Comparison of ENCODE assay signal across 16 cellular contexts in the genomic region with DNA sequence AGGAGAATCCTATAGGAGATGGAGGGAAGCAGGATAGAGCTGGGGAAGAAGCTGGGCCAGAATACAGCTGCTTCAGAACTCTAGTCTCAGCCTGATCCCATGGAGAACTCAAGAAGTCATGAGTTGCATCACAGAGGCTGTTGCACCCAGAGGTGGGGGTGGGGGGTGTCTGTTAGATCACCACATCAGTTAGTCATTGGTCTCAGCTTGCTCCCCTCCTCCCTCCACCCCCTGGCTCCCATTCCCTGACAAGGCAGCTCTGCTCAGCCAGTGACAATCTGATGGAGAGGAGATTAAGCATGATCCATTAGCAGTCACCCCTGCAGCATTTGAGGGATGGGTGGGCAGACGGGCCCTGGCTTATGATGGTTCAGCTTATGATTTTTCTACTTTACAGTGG. TPM values are rescaled to one million over a fixed set of nuclear protein-coding genes. Genes with fewer than 3 reads are reported as not detected.
A peak's percentile ranks its signal among the peaks of the same experiment; 100 is the strongest.
DNase-seq lines count a peak whose midpoint lies in the region; TF ChIP-seq lines count a peak whose summit lies in the region.
"Had no signal": no experiment of that assay in that cellular context is flagged by ENCODE, and none has a peak within 500 bp of the region (broad histone marks: within the 10 kb centered on the region; RNA-seq: fewer than 3 reads in every experiment).

No MANE protein-coding gene starts in this region.

- no peaks in the 10 kb centered on the region for H3K36me3 ChIP-seq in vagina

- no peaks in the 10 kb centered on the region for H3K9me3 ChIP-seq in vagina

- H3K4me3 ChIP-seq in HL-60 (replicated peaks; ENCODE audit: insufficient read depth, low read length) = no peak overlapping the region
- H3K4me3 ChIP-seq in vagina = no peak overlapping the region

- intact Hi-C loops in vagina (cut with DNase I) = loop anchor here (10.0 kb wide), 1 partner anchor 77 kb away; no protein-coding TSS in a partner anchor

- H3K27ac ChIP-seq in HL-60 (replicated peaks) (no peak overlapping the region), vagina (no peak overlapping the region)

- H3K27me3 ChIP-seq in HL-60 (ENCODE audit: insufficient read depth, poor library complexity, severe bottlenecking) (no peaks in the 10 kb centered on the region), vagina (no peaks in the 10 kb centered on the region)

- TF ChIP-seq POLR2A in vagina (IDR thresholded peaks at IDR 0.05) = no peak

- peak; percentile 8 for DNase-seq in NK-92 treated with Interleukin-12 subunit alpha and Interleukin-12 subunit beta, amount 100 ng/mL, for 24 hours (lab: John Stamatoyannopoulos, UW)
- DNase-seq in NK-92 (lab: John Stamatoyannopoulos, UW; ENCODE audit: unreplicated experiment) (no peak), HL-60 (ENCODE audit: low read depth in 1 of 2, low spot score in 1 of 2) (peak; percentile 58 to 60), SK-N-DZ (ENCODE audit: low spot score) (peak; percentile 40), iris pigment epithelial cell (ENCODE audit: low read depth) (peak; percentile 81), NCI-H1417 (lab: John Stamatoyannopoulos, UW) (no peak), vagina (ENCODE audit: extremely low spot score in 2 of 2) (no peak), NCI-H1436 treated with DMSO at 0.1 percent for 48 hours (lab: John Stamatoyannopoulos, UW) (no peak)
- DNase-seq: ACHN; activated CD8-positive, alpha-beta memory T cell treated with anti-CD3 and anti-CD28 coated beads, Interleukin-2, amount 50 U/mL, for 48 hours; glutamatergic neuron; kidney glomerular epithelial cell; MM.1S; SHP77 treated with DMSO at 0.1 percent for 48 hours; stimulated activated CD4-positive, alpha-beta T cell treated with anti-CD3 and anti-CD28 coated beads, Interleukin-2, amount 100 ng/mL, for 24 hours; stimulated activated CD8-positive, alpha-beta memory T cell treated with anti-CD3 and anti-CD28 coated beads, Interleukin-4, amount 100 ng/mL, for 48 hours had no signal

- TF ChIP-seq CTCF in HL-60 (IDR thresholded peaks at IDR 0.05; ENCODE audit: insufficient read depth, low read length) = no peak
- TF ChIP-seq CTCF in vagina (IDR thresholded peaks at IDR 0.05) = no peak

- H3K4me1 ChIP-seq in vagina = no peaks in the 10 kb centered on the region

RNA-seq across cellular contexts. Expression of gene FGL2, which starts 58.4 kb away (rescaled TPM):
- polyA plus RNA-seq in SK-N-DZ (2014; cell fraction: cytosol; rRNA removed) = not detected in 2 replicates
- polyA plus RNA-seq in SK-N-DZ (2014; cell fraction: nucleus; rRNA removed) = not detected in 2 replicates
- 7.4 TPM for total RNA-seq in vagina

Comparison
In these comparisons a context has a peak if more than half of its experiments do, and no peak if none do; other contexts are left out.
1. DNase-seq: peak in NK-92 treated with Interleukin-12 subunit alpha and Interleukin-12 subunit beta, amount 100 ng/mL, for 24 hours (single experiment), HL-60 (2 of 2), SK-N-DZ (single experiment) and iris pigment epithelial cell (single experiment); none in NK-92 (single experiment), NCI-H1417 (0 of 3), vagina (0 of 2) and NCI-H1436 treated with DMSO at 0.1 percent for 48 hours (single experiment).